ENCODE assay signal across 1 cellular context in genomic region chr5:50325237-50325832, GRCh38.
TF ChIP-seq lines count a peak whose summit lies in the region.

No MANE protein-coding gene starts in this region.

TF ChIP-seq in GM23338, 12 proteins besides CTCF, POLR2A, EP300 and RAD21 (continued from another document):
- TF ChIP-seq ZNF462 (CRISPR knock-in tag; IDR thresholded peaks at IDR 0.05) (no peak), ETS1 (IDR thresholded peaks at IDR 0.05) (no peak)
